Comparison of ENCODE assay signal across 9 cellular contexts in genomic region chr9:112378441-112379176, GRCh38. TPM values are rescaled to one million over a fixed set of nuclear protein-coding genes. Genes with fewer than 3 reads are reported as not detected.
DNase-seq lines count a peak whose midpoint lies in the region; ATAC-seq, FAIRE-seq and TF ChIP-seq lines count a peak whose summit lies in the region.
"Had no signal": no experiment of that assay in that cellular context is flagged by ENCODE, and none has a peak within 500 bp of the region (broad histone marks: within the 10 kb centered on the region; RNA-seq: fewer than 3 reads in every experiment).

No MANE protein-coding gene starts in this region.

- peak overlapping the region; percentile 82 for H3K4me3 ChIP-seq in OCI-LY3 (ENCODE audit: low read length)
- H3K4me3 ChIP-seq in GM12878: peak overlapping the region; percentile 88

- H3K9me3 ChIP-seq in OCI-LY3 (ENCODE audit: insufficient read depth, low read length) (no peaks in the 10 kb centered on the region), GM12878 (replicated peaks; ENCODE audit: control insufficient read depth, insufficient read depth, low read length) (no peaks in the 10 kb centered on the region)

- WGBS in GM12878 (ENCODE audit: insufficient coverage, insufficient replicate concordance, low lambda C conversion rate, missing lambda C conversion rate): 7% methylated on average over 24 of the region's 24 CpGs

- RAD21 ChIA-PET in GM12878 (lab: Charles Lee; ENCODE audit: unreplicated experiment): interaction anchor here (1.3 to 2.8 kb wide), 13 partner anchors 45 to 441 kb away, joined by 3 to 11 read pairs (median 7); partner anchors contain the start of genes INIP, KIAA1958 and PTBP3

- TF ChIP-seq POLR2A in GM18505 (IDR thresholded peaks at IDR 0.05; ENCODE audit: borderline replicate concordance, extremely low read depth, insufficient read depth, insufficient read length): no peak
- TF ChIP-seq POLR2A in GM12878 (IDR thresholded peaks at IDR 0.05; ENCODE audit: low read depth, low read length): no peak

- peaks cover 4% of the 10 kb centered on the region; the same call in 1 of the 2 replicates for H3K79me2 ChIP-seq in OCI-LY3 (ENCODE audit: low read length)
- peaks cover 28% of the 10 kb centered on the region for H3K79me2 ChIP-seq in GM12878 (ENCODE audit: control insufficient read depth, insufficient read depth, low read length)

- H2AFZ ChIP-seq in OCI-LY3 (ENCODE audit: low read depth, low read length) (peak overlapping the region; percentile 57; the same call in 1 of the 2 replicates), GM12878 (ENCODE audit: control insufficient read depth, low read depth, low read length) (peak overlapping the region; percentile 95)

- DNase-seq in GM12878 (ENCODE audit: low read depth, low spot score) (no peak), kidney tubule cell (ENCODE audit: low spot score) (peak; percentile 68), SIG-M5 (lab: John Stamatoyannopoulos, UW) (no peak), GOT3 (lab: John Stamatoyannopoulos, UW) (no peak)
- DNase-seq in stimulated activated CD4-positive, alpha-beta T cell treated with anti-CD3 and anti-CD28 coated beads, Interleukin-4, amount 100 ng/mL, for 4 hours: peak; percentile 13 to 24

- H3K27ac ChIP-seq in OCI-LY3 (ENCODE audit: low read length) (peak overlapping the region; percentile 70), GM12878 (ENCODE audit: control insufficient read depth, insufficient read depth) (peak overlapping the region; percentile 95)

- no TSS peak for BruUV-seq in GM12878 (replicated peaks; lab: Mats Ljungman, UMichigan)

- ATAC-seq in GM18505 (IDR thresholded peaks at IDR 0.05; ENCODE audit: unreplicated experiment) (peak; percentile 4), HG02678 (IDR thresholded peaks at IDR 0.05; ENCODE audit: unreplicated experiment) (peak; percentile 5), GM12878 (peak; percentile 17)

- no peak for TF ChIP-seq CTCF in OCI-LY3 (IDR thresholded peaks at IDR 0.05; ENCODE audit: low read depth, low read length)
- TF ChIP-seq CTCF in GM12878 (IDR thresholded peaks at IDR 0.05 in 2 of 3, conservative IDR thresholded peaks at IDR 0.05 in 1 of 3; ENCODE audit: control insufficient read depth in 2 of 3, extremely low read depth in 1 of 3, insufficient read depth in 1 of 3, low read depth in 3 of 3, low read length in 3 of 3): no peak

- no peak for TF ChIP-seq RAD21 in GM12878 (IDR thresholded peaks at IDR 0.05; ENCODE audit: insufficient read depth, low read depth, low read length)

- TF ChIP-seq EP300 in GM12878 (IDR thresholded peaks at IDR 0.05; ENCODE audit: borderline replicate concordance in 1 of 2, control insufficient read depth in 1 of 2, low read depth in 2 of 2, low read length in 2 of 2): no peak

- peak overlapping the region; percentile 72 for H3K4me2 ChIP-seq in OCI-LY3 (ENCODE audit: low read length)
- peak overlapping the region; percentile 92 for H3K4me2 ChIP-seq in GM12878 (ENCODE audit: control insufficient read depth, insufficient read depth)

- in situ Hi-C loops in GM12878 (cut with MboI): no loop called here

- POLR2A ChIA-PET in GM12878 (lab: Charles Lee): interaction anchor here (0.6 to 2.4 kb wide), 5 partner anchors 11 to 300 kb away, joined by 3 to 8 read pairs (median 5); no protein-coding TSS in a partner anchor

- H3K9ac ChIP-seq in OCI-LY3 (ENCODE audit: low read length): peak overlapping the region; percentile 78
- peak overlapping the region; percentile 93 for H3K9ac ChIP-seq in GM12878 (ENCODE audit: control insufficient read depth, insufficient read depth, low read length)

- intact Hi-C loops in GM12878 (cut with micrococcal nuclease; ENCODE audit: unreplicated experiment): loop anchor here (5.0 to 10.0 kb wide), 4 partner anchors 46 to 429 kb away; partner anchors contain the start of genes INIP and PTBP3

- CTCF ChIA-PET in GM12878 (lab: Yijun Ruan, JAX): interaction anchor here (0.7 to 2.8 kb wide), 14 partner anchors 9 to 441 kb away, joined by 3 to 12 read pairs (median 5); partner anchors contain the start of gene INIP

- H3K27me3 ChIP-seq in OCI-LY3 (ENCODE audit: low read depth, low read length) (no peaks in the 10 kb centered on the region), GM12878 (replicated peaks in 1 of 2; ENCODE audit: control insufficient read depth in 2 of 2, insufficient read depth in 2 of 2, low read length in 1 of 2) (no peaks in the 10 kb centered on the region)

- H4K20me1 ChIP-seq in OCI-LY3 (ENCODE audit: insufficient read depth, low read length) (no peaks in the 10 kb centered on the region), GM12878 (ENCODE audit: control insufficient read depth, insufficient read depth) (no peaks in the 10 kb centered on the region)

- H3K4me1 ChIP-seq in OCI-LY3 (ENCODE audit: low read length): peaks cover 14% of the 10 kb centered on the region
- peaks cover 17% of the 10 kb centered on the region for H3K4me1 ChIP-seq in GM12878 (ENCODE audit: control insufficient read depth, insufficient read depth, low read length)

- H3K36me3 ChIP-seq in OCI-LY3 (replicated peaks; ENCODE audit: low read depth, low read length): no peaks in the 10 kb centered on the region
- no peaks in the 10 kb centered on the region for H3K36me3 ChIP-seq in GM12878 (ENCODE audit: control insufficient read depth in 2 of 2, insufficient read depth in 2 of 2, low read length in 1 of 2)

- FAIRE-seq in GM12878 (lab: Jason Lieb, UNC): no peak
- FAIRE-seq: endometrium had no signal

- SMC1A ChIA-PET in GM12878 (lab: Charles Lee; ENCODE audit: uncharacterized antibody, unreplicated experiment): interaction anchor here (0.6 to 2.9 kb wide), 11 partner anchors 9 to 619 kb away, joined by 3 to 24 read pairs (median 3); no protein-coding TSS in a partner anchor

TF ChIP-seq in GM12878, 131 proteins besides CTCF, POLR2A, EP300 and RAD21 (continues in another document):
- 0 out of 2 replicates have a peak, but pooled peaks have one; percentile 12 for TF ChIP-seq NR2F1 (conservative IDR thresholded peaks at IDR 0.05)
- TF ChIP-seq MAX (IDR thresholded peaks at IDR 0.05; ENCODE audit: low read depth, low read length): no peak
- TF ChIP-seq EGR1 (IDR thresholded peaks at IDR 0.05; ENCODE audit: borderline replicate concordance in 1 of 2, low read depth in 2 of 2, low read length in 2 of 2): peak in 1 of 2 experiments; percentile 76; a peak in 2 of 3 replicates
- TF ChIP-seq MLLT1 (IDR thresholded peaks at IDR 0.05): 0 out of 2 replicates have a peak, but pooled peaks have one; percentile 1
- 0 out of 2 replicates have a peak, but pooled peaks have one; percentile 26 for TF ChIP-seq ZNF207 (IDR thresholded peaks at IDR 0.05; ENCODE audit: borderline replicate concordance)
- 0 out of 2 replicates have a peak, but pooled peaks have one; percentile 2 for TF ChIP-seq RUNX3 (IDR thresholded peaks at IDR 0.05; ENCODE audit: low read length)

RNA-seq across cellular contexts. Expression of gene HSDL2, which starts 1.3 kb away (rescaled TPM):
- total RNA-seq in GM12878 (2013; cell fraction: nucleolus; rRNA removed): 9.7 and 11.2 TPM in 2 replicates
- total RNA-seq in GM12878 (2014; rRNA removed) (22.1 and 27.2 TPM in 2 replicates), GM12878 (2014; rRNA removed; fragmentation: Illumina TruSeq; extraction: Trizol) (30.9 and 33.6 TPM in 2 replicates), GM12878 (2021) (21.9 and 23.6 TPM in 2 replicates)
- polyA plus RNA-seq in GM12878 (2011; ENCODE audit: low read depth): 17.6 TPM
- polyA plus RNA-seq in GM12878 (2011; rRNA removed) (25.5 and 37.4 TPM in 2 replicates), GM12878 (2014; fragmentation: Illumina TruSeq; extraction: Trizol) (28.6 and 32.6 TPM in 2 replicates), GM12878 (2014; fragmentation: Nextera tagmentation; extraction: Ambion mirVana) (10 to 100 TPM; 25.4 to 28.4 TPM), GM12878 (2014; rRNA removed) (15.8 and 20.9 TPM in 2 replicates), GM12878 (2016; fragmentation: Nextera tagmentation; extraction: Ambion mirVana) (10 to 100 TPM; 41.8 to 46.1 TPM)
- polyA plus RNA-seq in GM12878 (2011; cell fraction: cytosol; rRNA removed): 10.2 and 11.4 TPM in 2 replicates
- 6.5 and 6.9 TPM in 2 replicates for polyA plus RNA-seq in GM12878 (2011; cell fraction: nucleus; rRNA removed)
- polyA plus RNA-seq in GM12878 (2012): 20.7 and 27.3 TPM in 2 replicates
- polyA minus RNA-seq in GM12878 (2011; rRNA and poly(A)+ RNA removed): 19.6 and 33.4 TPM in 2 replicates
- polyA minus RNA-seq in GM12878 (2011; cell fraction: cytosol; rRNA and poly(A)+ RNA removed): 12.7 and 18.2 TPM in 2 replicates
- 3.6 and 6.4 TPM in 2 replicates for polyA minus RNA-seq in GM12878 (2011; cell fraction: nucleus; rRNA and poly(A)+ RNA removed)

RNA-seq across cellular contexts. Expression of gene PTBP3, which starts 45.2 kb away (rescaled TPM):
- total RNA-seq in GM12878 (2013; cell fraction: nucleolus; rRNA removed): 45.5 and 45.8 TPM in 2 replicates
- total RNA-seq in GM12878 (2014; rRNA removed) (51.1 and 61.7 TPM in 2 replicates), GM12878 (2014; rRNA removed; fragmentation: Illumina TruSeq; extraction: Trizol) (64.5 and 67.6 TPM in 2 replicates), GM12878 (2021) (104 and 108 TPM in 2 replicates)
- 16.2 TPM for polyA plus RNA-seq in GM12878 (2011; ENCODE audit: low read depth)
- polyA plus RNA-seq in GM12878 (2011; rRNA removed) (68.6 and 76.7 TPM in 2 replicates), GM12878 (2014; fragmentation: Illumina TruSeq; extraction: Trizol) (56.7 and 67.8 TPM in 2 replicates), GM12878 (2014; fragmentation: Nextera tagmentation; extraction: Ambion mirVana) (10 to 100 TPM; 12.5 to 17.6 TPM), GM12878 (2014; rRNA removed) (32.5 and 39.3 TPM in 2 replicates), GM12878 (2016; fragmentation: Nextera tagmentation; extraction: Ambion mirVana) (10 to 100 TPM; 48.0 to 54.3 TPM)
- polyA plus RNA-seq in GM12878 (2011; cell fraction: cytosol; rRNA removed): 62.5 and 74.4 TPM in 2 replicates
- polyA plus RNA-seq in GM12878 (2011; cell fraction: nucleus; rRNA removed): 22.7 and 24.8 TPM in 2 replicates
- polyA plus RNA-seq in GM12878 (2012): 26.0 and 27.3 TPM in 2 replicates
- 105 and 178 TPM in 2 replicates for polyA minus RNA-seq in GM12878 (2011; rRNA and poly(A)+ RNA removed)
- 40.0 and 48.8 TPM in 2 replicates for polyA minus RNA-seq in GM12878 (2011; cell fraction: cytosol; rRNA and poly(A)+ RNA removed)
- polyA minus RNA-seq in GM12878 (2011; cell fraction: nucleus; rRNA and poly(A)+ RNA removed): 19.6 and 30.6 TPM in 2 replicates

Comparison
In these comparisons a context has a peak if more than half of its experiments do, and no peak if none do; other contexts are left out.
1. DNase-seq: peak in kidney tubule cell (single experiment) and stimulated activated CD4-positive, alpha-beta T cell treated with anti-CD3 and anti-CD28 coated beads, Interleukin-4, amount 100 ng/mL, for 4 hours (2 of 2); none in GM12878 (single experiment), SIG-M5 (single experiment) and GOT3 (single experiment).
2. Peak in every context shown above with its lines, with median percentiles within 50 percentile points of each other: ATAC-seq.